Comparison of ENCODE assay signal across 8 cellular contexts in the genomic region with DNA sequence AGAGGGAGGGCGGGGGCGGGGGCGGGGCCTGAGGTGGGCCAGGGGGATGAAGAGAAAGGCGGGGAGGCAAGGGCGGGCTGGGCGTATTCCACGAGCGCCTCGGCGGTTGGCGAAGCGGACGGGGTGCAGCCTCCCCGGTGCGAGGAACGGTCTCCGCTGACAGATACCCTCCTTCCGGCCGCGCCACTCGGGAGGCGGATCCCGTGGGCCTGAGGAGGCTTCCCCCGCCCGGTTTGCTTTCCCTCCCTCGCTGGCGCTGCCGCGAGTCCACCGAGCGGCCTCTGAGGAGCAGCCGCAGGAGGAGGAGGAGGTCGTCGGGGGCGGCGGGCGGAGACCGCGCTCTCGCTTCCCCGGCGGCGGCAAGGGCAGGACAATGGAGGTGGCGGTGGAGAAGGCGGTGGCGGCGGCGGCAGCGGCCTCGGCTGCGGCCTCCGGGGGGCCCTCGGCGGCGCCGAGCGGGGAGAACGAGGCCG. TPM values are rescaled to one million over a fixed set of nuclear protein-coding genes. Genes with fewer than 3 reads are reported as not detected.
DNase-seq lines count a peak whose midpoint lies in the region; ATAC-seq and TF ChIP-seq lines count a peak whose summit lies in the region.

A gene (plus strand): TSS at position 84 of the 473 bp plus-strand sequence. CDS start 290 bp downstream, at position 374.

- H4K20me1 ChIP-seq in hepatocyte (ENCODE audit: insufficient read depth, poor library complexity, severe bottlenecking) = peaks cover 12% of the 10 kb centered on the region

- TF ChIP-seq CTCF in hepatocyte (IDR thresholded peaks at IDR 0.05; ENCODE audit: poor library complexity) = no peak

- H3K36me3 ChIP-seq in hepatocyte (replicated peaks; ENCODE audit: insufficient read depth, low read depth) = no peaks in the 10 kb centered on the region

- peaks cover 41% of the 10 kb centered on the region for H3K79me2 ChIP-seq in hepatocyte

- H3K9me3 Mint-ChIP-seq in activated T-cell treated with anti-CD3 and anti-CD28 coated beads, Interleukin-2, amount 50 U/mL, for 4 hours = no peaks in the 10 kb centered on the region
- H3K9me3 Mint-ChIP-seq in activated naive CD8-positive, alpha-beta T cell treated with anti-CD3 and anti-CD28 coated beads, Interleukin-2, amount 50 U/mL, for 24 hours = no peaks in the 10 kb centered on the region

- peak within 1 kb of the TSS; percentile 93 for H3K4me3 Mint-ChIP-seq in activated T-cell treated with anti-CD3 and anti-CD28 coated beads, Interleukin-2, amount 50 U/mL, for 4 hours
- H3K4me3 Mint-ChIP-seq in activated naive CD8-positive, alpha-beta T cell treated with anti-CD3 and anti-CD28 coated beads, Interleukin-2, amount 50 U/mL, for 24 hours = peak within 1 kb of the TSS; percentile 91

- H3K4me1 ChIP-seq in hepatocyte (ENCODE audit: insufficient read depth) = no peaks in the 10 kb centered on the region

- peaks cover 30% of the 10 kb centered on the region for H3K4me1 Mint-ChIP-seq in activated T-cell treated with anti-CD3 and anti-CD28 coated beads, Interleukin-2, amount 50 U/mL, for 4 hours (ENCODE audit: low read depth)
- H3K4me1 Mint-ChIP-seq in activated naive CD8-positive, alpha-beta T cell treated with anti-CD3 and anti-CD28 coated beads, Interleukin-2, amount 50 U/mL, for 24 hours = peaks cover 34% of the 10 kb centered on the region

- H3K4me3 ChIP-seq in hepatocyte (peak within 1 kb of the TSS; percentile 79), skin epidermis (peak within 1 kb of the TSS; percentile 62 to 93 (median 89))

- peak within 1 kb of the TSS; percentile 97 for H3K27ac ChIP-seq in hepatocyte
- peak within 1 kb of the TSS; percentile 75 to 96 (median 90) for H3K27ac ChIP-seq in skin epidermis

- DNase-seq in activated T-cell treated with anti-CD3 and anti-CD28 coated beads, Interleukin-2, amount 50 U/mL, for 4 hours = no peak
- DNase-seq in activated T-cell treated with anti-CD3 and anti-CD28 coated beads, Interleukin-2, amount 50 U/mL, for 48 hours = no peak
- DNase-seq in NCI-H146 treated with DMSO at 0.1 percent for 48 hours (lab: John Stamatoyannopoulos, UW; ENCODE audit: unreplicated experiment) = peak; percentile 96
- DNase-seq in activated naive CD8-positive, alpha-beta T cell treated with anti-CD3 and anti-CD28 coated beads, Interleukin-2, amount 50 U/mL, for 24 hours = no peak
- DNase-seq in hepatocyte (ENCODE audit: low spot score) = no peak
- no peak for DNase-seq in stimulated activated CD4-positive, alpha-beta T cell treated with anti-CD3 and anti-CD28 coated beads, Interleukin-2, amount 100 ng/mL, for 48 hours

- peak within 1 kb of the TSS; percentile 88 for H3K27ac Mint-ChIP-seq in activated naive CD8-positive, alpha-beta T cell treated with anti-CD3 and anti-CD28 coated beads, Interleukin-2, amount 50 U/mL, for 24 hours

- H2AFZ ChIP-seq in hepatocyte = peak within 1 kb of the TSS; percentile 42

- peak; percentile 86 for ATAC-seq in activated T-cell treated with anti-CD3 and anti-CD28 coated beads, Interleukin-2, amount 50 U/mL, for 4 hours
- ATAC-seq in HG02759 (IDR thresholded peaks at IDR 0.05; ENCODE audit: unreplicated experiment) = peak; percentile 73
- ATAC-seq in activated naive CD8-positive, alpha-beta T cell treated with anti-CD3 and anti-CD28 coated beads, Interleukin-2, amount 50 U/mL, for 24 hours = peak; percentile 90

- H3K4me2 ChIP-seq in hepatocyte = peak within 1 kb of the TSS; percentile 71

- no peaks in the 10 kb centered on the region for H3K27me3 ChIP-seq in hepatocyte

- H3K9me3 ChIP-seq in hepatocyte (ENCODE audit: low read depth) = no peaks in the 10 kb centered on the region

- H3K9me2 ChIP-seq in hepatocyte (replicated peaks; ENCODE audit: insufficient read depth) = no peaks in the 10 kb centered on the region

- peaks cover 2% of the 10 kb centered on the region for H3K36me3 Mint-ChIP-seq in activated T-cell treated with anti-CD3 and anti-CD28 coated beads, Interleukin-2, amount 50 U/mL, for 4 hours (ENCODE audit: insufficient read depth)
- H3K36me3 Mint-ChIP-seq in activated naive CD8-positive, alpha-beta T cell treated with anti-CD3 and anti-CD28 coated beads, Interleukin-2, amount 50 U/mL, for 24 hours (ENCODE audit: low read depth) = peaks cover 13% of the 10 kb centered on the region

- H3K27me3 Mint-ChIP-seq in activated T-cell treated with anti-CD3 and anti-CD28 coated beads, Interleukin-2, amount 50 U/mL, for 4 hours (ENCODE audit: low read depth) = no peaks in the 10 kb centered on the region
- no peaks in the 10 kb centered on the region for H3K27me3 Mint-ChIP-seq in activated naive CD8-positive, alpha-beta T cell treated with anti-CD3 and anti-CD28 coated beads, Interleukin-2, amount 50 U/mL, for 24 hours

- WGBS in hepatocyte (ENCODE audit: low lambda C conversion rate, missing lambda C conversion rate) = 0% methylated on average over 11 of the region's 59 CpGs

RNA-seq across cellular contexts. Expression of the gene that starts here (rescaled TPM):
- total RNA-seq in activated T-cell treated with anti-CD3 and anti-CD28 coated beads, Interleukin-2, amount 50 U/mL, for 4 hours = 10 to 100 TPM; 13.6 to 15.3 (median 14.1) TPM
- total RNA-seq in hepatocyte = 63.1 and 64.1 TPM in 2 replicates
- polyA plus RNA-seq in hepatocyte = 46.8 and 47.8 TPM in 2 replicates
